In the genomic region with DNA sequence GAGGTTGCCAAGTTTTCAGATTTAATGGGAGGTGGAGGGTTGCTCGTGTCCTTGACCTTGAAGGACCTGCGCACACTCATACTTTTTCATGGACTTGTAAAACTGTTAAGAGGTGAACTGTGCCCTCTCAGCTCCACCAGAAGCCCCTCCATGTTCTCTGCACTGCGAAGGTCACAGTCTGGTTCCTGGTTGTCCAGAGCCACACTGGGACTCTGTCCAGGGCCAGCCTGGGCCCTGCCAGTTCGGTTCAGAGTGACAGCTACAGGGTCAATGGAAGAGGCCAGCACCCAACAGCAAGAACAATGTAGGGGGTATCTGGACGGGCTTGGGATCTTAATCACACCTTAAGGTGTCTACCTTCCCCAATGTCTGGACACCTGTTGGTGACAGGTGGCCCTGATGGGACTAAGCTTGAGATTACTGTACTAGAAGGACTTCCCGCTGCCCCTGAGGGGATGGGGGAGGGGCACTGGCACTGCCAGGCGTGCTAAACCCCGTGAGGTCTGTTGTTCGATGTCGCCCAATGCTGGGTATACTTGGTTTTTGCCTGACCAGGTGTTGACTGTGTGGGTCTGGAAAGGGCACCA, we compare ENCODE assay signal across 10 cellular contexts. TPM values are rescaled to one million over a fixed set of nuclear protein-coding genes. Genes with fewer than 3 reads are reported as not detected.
DNase-seq lines count a peak whose midpoint lies in the region; ATAC-seq, FAIRE-seq and TF ChIP-seq lines count a peak whose summit lies in the region.
"Had no signal": no experiment of that assay in that cellular context is flagged by ENCODE, and none has a peak within 500 bp of the region (broad histone marks: within the 10 kb centered on the region; RNA-seq: fewer than 3 reads in every experiment).

No MANE protein-coding gene starts in this region.

- no peak for DNase-seq in activated naive CD4-positive, alpha-beta T cell treated with anti-CD3 and anti-CD28 coated beads, Interleukin-2, amount 10 ng/mL, durations not matched to agents 7 days and 5 days
- DNase-seq in activated naive CD4-positive, alpha-beta T cell treated with anti-CD3 and anti-CD28 coated beads, Interleukin-2, amount 50 U/mL, for 16 hours, result no peak
- DNase-seq in effector memory CD8-positive, alpha-beta T cell, result peak in 1 of 3 experiments; percentile 15
- DNase-seq in naive B cell (no peak), upper lobe of right lung (no peak), RCC 7860 (ENCODE audit: low spot score) (no peak), NOMO-1 treated with DMSO at 0.1 percent for 48 hours (lab: John Stamatoyannopoulos, UW; ENCODE audit: unreplicated experiment) (no peak)
- DNase-seq: foreskin keratinocyte had no signal

- no peaks in the 10 kb centered on the region for H3K9me3 Mint-ChIP-seq in activated naive CD4-positive, alpha-beta T cell treated with anti-CD3 and anti-CD28 coated beads, Interleukin-2, amount 10 ng/mL, durations not matched to agents 7 days and 5 days
- H3K9me3 Mint-ChIP-seq in effector memory CD8-positive, alpha-beta T cell, result no peaks in the 10 kb centered on the region
- H3K9me3 Mint-ChIP-seq in naive B cell, result peaks cover 0 to 5% (median 0%) of the 10 kb centered on the region in 7 donors

- H3K4me1 ChIP-seq in upper lobe of right lung, result peaks cover 26% of the 10 kb centered on the region
- H3K4me1 ChIP-seq: foreskin keratinocyte had no signal

- H3K4me3 Mint-ChIP-seq in activated naive CD4-positive, alpha-beta T cell treated with anti-CD3 and anti-CD28 coated beads, Interleukin-2, amount 10 ng/mL, durations not matched to agents 7 days and 5 days, result peak overlapping the region; percentile 83
- H3K4me3 Mint-ChIP-seq in effector memory CD8-positive, alpha-beta T cell, result peak overlapping the region; percentile 84 to 87
- H3K4me3 Mint-ChIP-seq in naive B cell, result peak overlapping the region; percentile 77 to 92 (median 89)

- no peak for FAIRE-seq in RCC 7860 (lab: Jason Lieb, UNC)

- CTCF ChIA-PET in activated naive CD4-positive, alpha-beta T cell treated with anti-CD3 and anti-CD28 coated beads, Interleukin-2, amount 10 ng/mL, durations not matched to agents 7 days and 5 days (lab: Charles Lee), result interaction anchor here (0.7 to 1.6 kb wide), 6 partner anchors 10 to 141 kb away, joined by 3 to 10 read pairs (median 4); partner anchors contain the start of gene RNF7

- H3K27ac Mint-ChIP-seq in activated naive CD4-positive, alpha-beta T cell treated with anti-CD3 and anti-CD28 coated beads, Interleukin-2, amount 10 ng/mL, durations not matched to agents 7 days and 5 days, result peak overlapping the region; percentile 96
- peak overlapping the region; percentile 81 to 97 for H3K27ac Mint-ChIP-seq in effector memory CD8-positive, alpha-beta T cell
- H3K27ac Mint-ChIP-seq in naive B cell, result peak overlapping the region; percentile 29 to 88 (median 44)

- H3K4me1 Mint-ChIP-seq in activated naive CD4-positive, alpha-beta T cell treated with anti-CD3 and anti-CD28 coated beads, Interleukin-2, amount 10 ng/mL, durations not matched to agents 7 days and 5 days, result peaks cover 53% of the 10 kb centered on the region
- peaks cover 47 to 54% of the 10 kb centered on the region in 2 donors for H3K4me1 Mint-ChIP-seq in effector memory CD8-positive, alpha-beta T cell (ENCODE audit: low read depth in 2 of 2)
- H3K4me1 Mint-ChIP-seq in naive B cell, result peaks cover 37 to 48% (median 39%) of the 10 kb centered on the region in 3 donors

- no peak for ATAC-seq in effector memory CD8-positive, alpha-beta T cell (replicated peaks)
- no peak for ATAC-seq in naive B cell (ENCODE audit: low read depth in 2 of 2)
- ATAC-seq in upper lobe of right lung, result no peak
- no peak for ATAC-seq in GM21360 (IDR thresholded peaks at IDR 0.05; ENCODE audit: unreplicated experiment)

- no peaks in the 10 kb centered on the region for H3K27me3 ChIP-seq in upper lobe of right lung

- TF ChIP-seq CTCF in upper lobe of right lung (IDR thresholded peaks at IDR 0.05), result no peak

- intact Hi-C loops in upper lobe of right lung (cut with DNase I), result no loop called here

- peak overlapping the region; percentile 75 for H3K27ac ChIP-seq in upper lobe of right lung
- H3K27ac ChIP-seq: foreskin keratinocyte had no signal

- H3K9me3 ChIP-seq in upper lobe of right lung, result no peaks in the 10 kb centered on the region

- H3K4me3 ChIP-seq in upper lobe of right lung, result peak overlapping the region; percentile 49

- H3K36me3 ChIP-seq in upper lobe of right lung, result no peaks in the 10 kb centered on the region

- H3K36me3 Mint-ChIP-seq in activated naive CD4-positive, alpha-beta T cell treated with anti-CD3 and anti-CD28 coated beads, Interleukin-2, amount 10 ng/mL, durations not matched to agents 7 days and 5 days, result no peaks in the 10 kb centered on the region
- H3K36me3 Mint-ChIP-seq in effector memory CD8-positive, alpha-beta T cell (ENCODE audit: insufficient read depth), result peaks cover 26% of the 10 kb centered on the region
- no peaks in the 10 kb centered on the region for H3K36me3 Mint-ChIP-seq in naive B cell

- H3K27me3 Mint-ChIP-seq in activated naive CD4-positive, alpha-beta T cell treated with anti-CD3 and anti-CD28 coated beads, Interleukin-2, amount 10 ng/mL, durations not matched to agents 7 days and 5 days, result peaks cover 11% of the 10 kb centered on the region
- H3K27me3 Mint-ChIP-seq in effector memory CD8-positive, alpha-beta T cell, result no peaks in the 10 kb centered on the region
- H3K27me3 Mint-ChIP-seq in naive B cell, result no peaks in the 10 kb centered on the region

RNA-seq across cellular contexts. Expression of gene GRK7, which starts 34.7 kb away (rescaled TPM):
- under 1 TPM in 2 of 6 donors, not detected in 4; 0.08 to 0.29 TPM for polyA plus RNA-seq in naive B cell (ENCODE audit: low read depth in 6 of 6)
- total RNA-seq in upper lobe of right lung, result 0.12 TPM
- total RNA-seq: foreskin keratinocyte, SK-MEL-5 had no signal
- polyA plus RNA-seq: foreskin keratinocyte had no signal

RNA-seq across cellular contexts. Expression of gene RNF7, which starts 59.8 kb away (rescaled TPM):
- polyA plus RNA-seq in naive B cell (ENCODE audit: low read depth in 6 of 6), result 100 to 1,000 TPM; 108 to 190 (median 120) TPM
- 68.6 TPM for total RNA-seq in upper lobe of right lung

Comparison
In these comparisons a context has a peak if more than half of its experiments do, and no peak if none do; other contexts are left out.
1. H3K27ac Mint-ChIP-seq: peak in every context shown above with its lines; median percentile 96 in activated naive CD4-positive, alpha-beta T cell treated with anti-CD3 and anti-CD28 coated beads, Interleukin-2, amount 10 ng/mL, durations not matched to agents 7 days and 5 days; 89 in effector memory CD8-positive, alpha-beta T cell; 44 in naive B cell.